In genomic region chr18:30971338-30971956, GRCh38 we compare ENCODE assay signal across 8 cellular contexts.
DNase-seq lines count a peak whose midpoint lies in the region; ATAC-seq and TF ChIP-seq lines count a peak whose summit lies in the region.

No MANE protein-coding gene starts in this region.

- no peak overlapping the region for H3K14ac ChIP-seq in neuronal stem cell (ENCODE audit: low read length)

- H3K27ac ChIP-seq in coronary artery (no peak overlapping the region), neuronal stem cell (replicated peaks; ENCODE audit: low read length) (no peak overlapping the region)

- H4K91ac ChIP-seq in neuronal stem cell (ENCODE audit: low read depth, low read length, poor library complexity): no peak overlapping the region

- H2BK120ac ChIP-seq in neuronal stem cell (ENCODE audit: low read depth, low read length): no peak overlapping the region

- H2AK5ac ChIP-seq in neuronal stem cell (ENCODE audit: low read depth, low read length): no peak overlapping the region

- no peak overlapping the region for H2BK12ac ChIP-seq in neuronal stem cell (ENCODE audit: low read length)

- H3K9me3 ChIP-seq in neuronal stem cell (replicated peaks in 1 of 2; ENCODE audit: control insufficient read depth in 2 of 2, insufficient read depth in 1 of 2, low read depth in 1 of 2, low read length in 2 of 2): no peaks in the 10 kb centered on the region

- H2AFZ ChIP-seq in neuronal stem cell (ENCODE audit: low read length): no peak overlapping the region

- H3K79me1 ChIP-seq in neuronal stem cell (ENCODE audit: low read depth, low read length): no peaks in the 10 kb centered on the region

- no peaks in the 10 kb centered on the region for H3K4me1 ChIP-seq in neuronal stem cell (ENCODE audit: control insufficient read depth in 2 of 2, insufficient read depth in 1 of 2, low read depth in 1 of 2, low read length in 2 of 2)

- ATAC-seq in HG02885 (IDR thresholded peaks at IDR 0.05; ENCODE audit: poor library complexity, unreplicated experiment): peak; percentile 81

- H3K4ac ChIP-seq in neuronal stem cell (ENCODE audit: low read length): no peak overlapping the region

- no peak overlapping the region for H2BK5ac ChIP-seq in neuronal stem cell (ENCODE audit: low read length)

- peak; percentile 19 for TF ChIP-seq CTCF in coronary artery (IDR thresholded peaks at IDR 0.05)

- no peak overlapping the region for H3K23ac ChIP-seq in neuronal stem cell (ENCODE audit: low read depth, low read length, poor library complexity)

- DNase-seq in SIG-M5 treated with dmso at 0.1 percent for 504 hours (lab: John Stamatoyannopoulos, UW; ENCODE audit: unreplicated experiment) (peak; percentile 33), SIG-M5 (lab: John Stamatoyannopoulos, UW) (no peak), NCI-H460 (ENCODE audit: extremely low read depth, low read depth) (peak; percentile 43), coronary artery (ENCODE audit: low spot score) (no peak), neuronal stem cell (ENCODE audit: low spot score) (peak; percentile 14), HK-2 (ENCODE audit: unreplicated experiment) (no peak)
- DNase-seq in activated CD4-positive, alpha-beta T cell treated with anti-CD3 and anti-CD28 coated beads for 48 hours: no peak

- no peak overlapping the region for H4K8ac ChIP-seq in neuronal stem cell (ENCODE audit: low read depth, low read length)

- no peak overlapping the region for H3K4me2 ChIP-seq in neuronal stem cell (ENCODE audit: insufficient read depth, low read length, poor library complexity, severe bottlenecking)

- no peak overlapping the region for H2BK15ac ChIP-seq in neuronal stem cell (ENCODE audit: low read length)

- no peak overlapping the region for H3K9ac ChIP-seq in neuronal stem cell (ENCODE audit: low read depth, low read length, poor library complexity)

- no peak overlapping the region for H3K18ac ChIP-seq in neuronal stem cell (ENCODE audit: low read length)

- H3K27me3 ChIP-seq in neuronal stem cell (ENCODE audit: control insufficient read depth in 3 of 3, insufficient read depth in 3 of 3, low read depth in 1 of 3, low read length in 3 of 3): peaks cover 0 to 3% (median 0%) of the 10 kb centered on the region in 3 experiments

- WGBS in neuronal stem cell (ENCODE audit: extremely low coverage in 2 of 2, insufficient read length in 2 of 2, insufficient replicate concordance in 1 of 2), 2 donors: no CpG with 5 or more reads among the region's 1 CpG

- H3K4me3 ChIP-seq in coronary artery (no peak overlapping the region), neuronal stem cell (ENCODE audit: low read length in 2 of 2) (no peak overlapping the region)

- H3K36me3 ChIP-seq in neuronal stem cell (replicated peaks in 1 of 2; ENCODE audit: control insufficient read depth in 2 of 2, insufficient read depth in 2 of 2, low read length in 2 of 2): no peaks in the 10 kb centered on the region

Comparison
In these comparisons a context has a peak if more than half of its experiments do, and no peak if none do; other contexts are left out.
1. DNase-seq: peak in SIG-M5 treated with dmso at 0.1 percent for 504 hours (single experiment), NCI-H460 (single experiment) and neuronal stem cell (single experiment); none in SIG-M5 (single experiment), coronary artery (single experiment), activated CD4-positive, alpha-beta T cell treated with anti-CD3 and anti-CD28 coated beads for 48 hours (single experiment) and HK-2 (single experiment).